In the genomic region with DNA sequence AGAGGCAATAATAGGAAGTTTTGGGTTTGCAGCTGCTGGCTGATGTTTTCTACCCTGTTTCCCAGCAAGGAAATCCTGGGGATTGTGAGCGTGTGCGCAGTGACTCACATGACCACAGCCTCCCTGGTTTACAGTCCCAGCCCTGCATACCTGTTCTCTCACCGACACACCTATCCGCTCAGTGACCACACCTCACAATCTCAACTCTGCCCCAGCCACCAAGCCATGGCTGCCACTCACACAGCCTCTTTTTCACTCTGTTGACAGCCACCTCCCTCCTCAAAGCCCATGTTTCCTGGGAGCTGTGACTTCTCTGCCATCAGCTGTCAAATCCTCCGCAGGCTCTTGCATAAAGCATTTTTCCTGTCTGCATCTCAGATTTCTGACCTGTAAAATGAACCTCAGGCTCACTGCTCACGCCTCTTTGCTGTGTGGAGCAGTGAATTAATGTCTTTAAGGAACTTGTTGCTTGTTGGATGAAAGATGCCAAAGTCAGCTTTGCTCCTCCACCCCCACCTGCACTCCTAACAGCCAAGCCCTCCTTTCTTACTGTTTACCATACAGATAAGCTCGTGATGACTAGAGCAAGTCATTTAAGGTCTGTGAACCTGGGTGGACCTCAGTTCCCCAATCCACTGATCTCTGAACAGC, we compare ENCODE assay signal across 11 cellular contexts. TPM values are rescaled to one million over a fixed set of nuclear protein-coding genes. Genes with fewer than 3 reads are reported as not detected.
DNase-seq lines count a peak whose midpoint lies in the region; ATAC-seq and TF ChIP-seq lines count a peak whose summit lies in the region.
"Had no signal": no experiment of that assay in that cellular context is flagged by ENCODE, and none has a peak within 500 bp of the region (broad histone marks: within the 10 kb centered on the region; RNA-seq: fewer than 3 reads in every experiment).

No MANE protein-coding gene starts in this region.

- H3K9me3 ChIP-seq in muscle layer of duodenum (ENCODE audit: control insufficient read depth in 1 of 2, low read length in 2 of 2) = no peaks in the 10 kb centered on the region
- H3K9me3 ChIP-seq: HAP-1 had no signal

- H3K27ac ChIP-seq in muscle layer of duodenum (ENCODE audit: low read length) = peak overlapping the region; percentile 74

- TF ChIP-seq CTCF in chondrocyte (IDR thresholded peaks at IDR 0.05) = no peak

- H3K9me3 Mint-ChIP-seq in chondrocyte (ENCODE audit: low read depth) = no peaks in the 10 kb centered on the region

- no peaks in the 10 kb centered on the region for H3K36me3 Mint-ChIP-seq in chondrocyte (ENCODE audit: low read depth)

- no peaks in the 10 kb centered on the region for H3K27me3 ChIP-seq in muscle layer of duodenum (ENCODE audit: low read depth, low read length)

- H3K4me1 Mint-ChIP-seq in chondrocyte (ENCODE audit: low read depth) = peaks cover 8% of the 10 kb centered on the region

- H3K36me3 ChIP-seq in muscle layer of duodenum (ENCODE audit: control insufficient read depth in 1 of 2, insufficient read depth in 2 of 2, low read length in 2 of 2) = no peaks in the 10 kb centered on the region
- H3K36me3 ChIP-seq: HAP-1 had no signal

- no peaks in the 10 kb centered on the region for H3K4me1 ChIP-seq in muscle layer of duodenum (ENCODE audit: control insufficient read depth in 1 of 2, insufficient read depth in 2 of 2, low read length in 2 of 2)
- H3K4me1 ChIP-seq: HAP-1 had no signal

- no peak overlapping the region for H3K27ac Mint-ChIP-seq in chondrocyte (ENCODE audit: unreplicated experiment)

- H3K4me3 ChIP-seq in muscle layer of duodenum (ENCODE audit: low read depth in 1 of 2, low read length in 2 of 2) = no peak overlapping the region
- H3K4me3 ChIP-seq: GM12878, HAP-1 had no signal

- H3K27me3 Mint-ChIP-seq in chondrocyte (ENCODE audit: low read depth) = peaks cover 11% of the 10 kb centered on the region

- ATAC-seq in esophagus mucosa (peak; percentile 99), GM18517 (IDR thresholded peaks at IDR 0.05; ENCODE audit: unreplicated experiment) (no peak)
- ATAC-seq: GM12878 had no signal

- DNase-seq in A172 (ENCODE audit: low spot score) (peak; percentile 23), NCI-H2107 treated with DMSO at 0.1 percent for 48 hours (lab: John Stamatoyannopoulos, UW; ENCODE audit: unreplicated experiment) (peak; percentile 18), chondrocyte (ENCODE audit: low spot score) (no peak), NCI-H1694 treated with DMSO at 0.1 percent for 48 hours (lab: John Stamatoyannopoulos, UW) (no peak), AG20443 (ENCODE audit: low spot score) (no peak)
- DNase-seq: activated CD4-positive, CD25-positive, alpha-beta regulatory T cell treated with anti-CD3 and anti-CD28 coated beads, Interleukin-2, amount 50 U/mL, for 72 hours had no signal

- no peak overlapping the region for H3K4me3 Mint-ChIP-seq in chondrocyte (ENCODE audit: unreplicated experiment)

RNA-seq across cellular contexts. Expression of gene B4GALNT3, which starts 43.5 kb away (rescaled TPM):
- total RNA-seq in A172 (2014; rRNA removed; shearing (Covaris generic)) = 1.9 and 2.5 TPM in 2 replicates
- total RNA-seq in esophagus mucosa (25.9 TPM), chondrocyte (2.9 to 6.1 TPM (median 3.5 TPM) in 3 replicates)

Comparison
In these comparisons a context has a peak if more than half of its experiments do, and no peak if none do; other contexts are left out.
1. DNase-seq: peak in A172 (single experiment) and NCI-H2107 treated with DMSO at 0.1 percent for 48 hours (single experiment); none in chondrocyte (single experiment), NCI-H1694 treated with DMSO at 0.1 percent for 48 hours (single experiment) and AG20443 (single experiment).